Comparison of ENCODE assay signal across 11 cellular contexts in the genomic region with DNA sequence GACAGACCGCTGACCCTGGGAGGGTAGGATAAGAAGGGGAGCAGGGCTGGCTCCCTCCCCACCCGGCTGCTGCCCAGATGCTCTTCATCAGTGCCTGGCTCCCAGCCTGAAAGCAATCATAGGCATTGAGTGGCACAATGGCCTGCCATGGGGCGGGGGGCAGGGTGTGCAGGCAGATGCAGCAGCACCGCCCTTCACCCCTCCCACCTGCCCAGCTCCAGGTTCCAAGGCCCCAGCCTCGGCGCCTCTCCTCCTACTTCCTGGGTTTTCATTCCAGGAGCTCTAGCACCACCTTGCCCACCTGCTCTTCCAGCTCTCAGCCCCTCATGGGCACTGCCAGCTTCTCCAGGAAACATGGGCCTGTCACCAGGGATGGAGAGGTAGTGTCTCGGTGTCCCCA.
DNase-seq lines count a peak whose midpoint lies in the region; ATAC-seq and TF ChIP-seq lines count a peak whose summit lies in the region.
"Had no signal": no experiment of that assay in that cellular context is flagged by ENCODE, and none has a peak within 500 bp of the region (broad histone marks: within the 10 kb centered on the region; RNA-seq: fewer than 3 reads in every experiment).

No MANE protein-coding gene starts in this region.

- peaks cover 0 to 10% of the 10 kb centered on the region in 2 experiments; a peak in 2 of 4 replicates for H3K4me1 ChIP-seq in HCT116 (ENCODE audit: control insufficient read depth in 1 of 2, insufficient read depth in 2 of 2, low read length in 2 of 2)
- H3K4me1 ChIP-seq: ascending aorta had no signal

- H3K9me2 ChIP-seq in HCT116 (ENCODE audit: insufficient read depth): no peaks in the 10 kb centered on the region

- H3K27ac ChIP-seq in HCT116 (ENCODE audit: low read depth, low read length): no peak overlapping the region
- H3K27ac ChIP-seq in WERI-Rb-1: no peak overlapping the region
- H3K27ac ChIP-seq: ascending aorta, KMS-11 had no signal

- TF ChIP-seq CTCF in HCT116 (IDR thresholded peaks at IDR 0.05 in 2 of 3, conservative IDR thresholded peaks at IDR 0.05 in 1 of 3; ENCODE audit: borderline replicate concordance in 1 of 3, insufficient read depth in 1 of 3, low read depth in 2 of 3, low read length in 2 of 3): peak in 2 of 3 experiments; percentile 18 to 20; a peak in 2 of 6 replicates
- peak; percentile 53; the same call in 1 of the 2 replicates for TF ChIP-seq CTCF in WERI-Rb-1 (IDR thresholded peaks at IDR 0.05; ENCODE audit: low read depth, low read length)
- peak; percentile 4 for TF ChIP-seq CTCF in retinal pigment epithelial cell (conservative IDR thresholded peaks at IDR 0.05; ENCODE audit: low read depth, low read length)

- RAD21 ChIA-PET in HCT116 (lab: Charles Lee; ENCODE audit: low non-redundant PET in 1 of 2, low total read pairs in 2 of 2, uncharacterized antibody in 2 of 2, unreplicated experiment in 2 of 2): no interaction called here

- TF ChIP-seq POLR2A in HCT116 (IDR thresholded peaks at IDR 0.05; ENCODE audit: borderline replicate concordance, extremely low read depth, insufficient read depth, insufficient read length): no peak

- H3K79me2 ChIP-seq in HCT116 (ENCODE audit: insufficient read depth, low read length): no peaks in the 10 kb centered on the region

- H3K4me2 ChIP-seq in HCT116 (ENCODE audit: low read length): no peak overlapping the region
- H3K4me2 ChIP-seq: KMS-11 had no signal

- H2AFZ ChIP-seq in HCT116 (ENCODE audit: low read depth, low read length, poor library complexity, severe bottlenecking): no peak overlapping the region

- no peaks in the 10 kb centered on the region for H3K36me3 ChIP-seq in HCT116 (ENCODE audit: control insufficient read depth in 1 of 2, insufficient read depth in 2 of 2, low read length in 2 of 2)
- H3K36me3 ChIP-seq in WERI-Rb-1: no peaks in the 10 kb centered on the region
- H3K36me3 ChIP-seq: ascending aorta had no signal

- intact Hi-C loops in HCT116 (cut with micrococcal nuclease): no loop called here
- intact Hi-C loops in sciatic nerve (cut with DNase I): no loop called here

- H3K9ac ChIP-seq in HCT116 (ENCODE audit: low read length): no peak overlapping the region
- H3K9ac ChIP-seq: KMS-11 had no signal

- POLR2A ChIA-PET in HCT116 (lab: Charles Lee): no interaction called here

- H3K27me3 ChIP-seq in HCT116 (ENCODE audit: insufficient read depth, low read length) (no peaks in the 10 kb centered on the region), WERI-Rb-1 (ENCODE audit: insufficient read depth, low read depth, severe bottlenecking) (no peaks in the 10 kb centered on the region)
- H3K27me3 ChIP-seq: ascending aorta had no signal

- no TSS peak for BruUV-seq in HCT116 (replicated peaks; lab: Mats Ljungman, UMichigan)

- H3K4me3 ChIP-seq in HCT116 (replicated peaks in 1 of 2; ENCODE audit: low read depth in 1 of 2, low read length in 2 of 2) (no peak overlapping the region), WERI-Rb-1 (ENCODE audit: low read depth, low read length) (no peak overlapping the region), retinal pigment epithelial cell (ENCODE audit: low read length) (no peak overlapping the region)
- H3K4me3 ChIP-seq: ascending aorta had no signal

- H4K20me1 ChIP-seq in HCT116 (ENCODE audit: insufficient read depth): no peaks in the 10 kb centered on the region

- CTCF ChIA-PET in HCT116 (lab: Charles Lee): interaction anchor here (0.9 kb wide), 1 partner anchor 169 kb away, joined by 3 read pairs; no protein-coding TSS in a partner anchor

- peak; percentile 53; the same call in 1 of the 2 replicates for TF ChIP-seq RAD21 in HCT116 (IDR thresholded peaks at IDR 0.05; ENCODE audit: low read depth)

- no peaks in the 10 kb centered on the region for H3K9me3 ChIP-seq in HCT116 (ENCODE audit: control insufficient read depth in 1 of 2, insufficient read depth in 1 of 2, low read depth in 1 of 2, low read length in 2 of 2)
- no peaks in the 10 kb centered on the region for H3K9me3 ChIP-seq in WERI-Rb-1 (ENCODE audit: severe bottlenecking)
- H3K9me3 ChIP-seq: ascending aorta had no signal

- peak; percentile 73 for ATAC-seq in HCT116
- ATAC-seq in sciatic nerve: no peak
- ATAC-seq in GM18909 (IDR thresholded peaks at IDR 0.05; ENCODE audit: poor library complexity, unreplicated experiment): no peak

- DNase-seq in HCT116 (ENCODE audit: low read depth, low spot score) (no peak), NCI-H2107 (lab: John Stamatoyannopoulos, UW) (peak; percentile 63), WERI-Rb-1 (peak; percentile 66), retinal pigment epithelial cell (ENCODE audit: low read depth) (no peak), sciatic nerve (ENCODE audit: low spot score) (no peak), anterior cingulate cortex (lab: John Stamatoyannopoulos, UW) (no peak)
- DNase-seq: HCEC 1CT, mesenchymal stem cell had no signal

TF ChIP-seq in HCT116, 20 proteins besides CTCF, POLR2A, EP300 and RAD21:
- TF ChIP-seq, protein P1, sequence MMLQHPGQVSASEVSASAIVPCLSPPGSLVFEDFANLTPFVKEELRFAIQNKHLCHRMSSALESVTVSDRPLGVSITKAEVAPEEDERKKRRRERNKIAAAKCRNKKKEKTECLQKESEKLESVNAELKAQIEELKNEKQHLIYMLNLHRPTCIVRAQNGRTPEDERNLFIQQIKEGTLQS (IDR thresholded peaks at IDR 0.05): no peak
- TF ChIP-seq, protein P2, sequence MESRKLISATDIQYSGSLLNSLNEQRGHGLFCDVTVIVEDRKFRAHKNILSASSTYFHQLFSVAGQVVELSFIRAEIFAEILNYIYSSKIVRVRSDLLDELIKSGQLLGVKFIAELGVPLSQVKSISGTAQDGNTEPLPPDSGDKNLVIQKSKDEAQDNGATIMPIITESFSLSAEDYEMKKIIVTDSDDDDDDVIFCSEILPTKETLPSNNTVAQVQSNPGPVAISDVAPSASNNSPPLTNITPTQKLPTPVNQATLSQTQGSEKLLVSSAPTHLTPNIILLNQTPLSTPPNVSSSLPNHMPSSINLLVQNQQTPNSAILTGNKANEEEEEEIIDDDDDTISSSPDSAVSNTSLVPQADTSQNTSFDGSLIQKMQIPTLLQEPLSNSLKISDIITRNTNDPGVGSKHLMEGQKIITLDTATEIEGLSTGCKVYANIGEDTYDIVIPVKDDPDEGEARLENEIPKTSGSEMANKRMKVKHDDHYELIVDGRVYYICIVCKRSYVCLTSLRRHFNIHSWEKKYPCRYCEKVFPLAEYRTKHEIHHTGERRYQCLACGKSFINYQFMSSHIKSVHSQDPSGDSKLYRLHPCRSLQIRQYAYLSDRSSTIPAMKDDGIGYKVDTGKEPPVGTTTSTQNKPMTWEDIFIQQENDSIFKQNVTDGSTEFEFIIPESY (IDR thresholded peaks at IDR 0.05; ENCODE audit: extremely low read depth, insufficient replicate concordance, low read length): no peak
- TF ChIP-seq, protein P3, sequence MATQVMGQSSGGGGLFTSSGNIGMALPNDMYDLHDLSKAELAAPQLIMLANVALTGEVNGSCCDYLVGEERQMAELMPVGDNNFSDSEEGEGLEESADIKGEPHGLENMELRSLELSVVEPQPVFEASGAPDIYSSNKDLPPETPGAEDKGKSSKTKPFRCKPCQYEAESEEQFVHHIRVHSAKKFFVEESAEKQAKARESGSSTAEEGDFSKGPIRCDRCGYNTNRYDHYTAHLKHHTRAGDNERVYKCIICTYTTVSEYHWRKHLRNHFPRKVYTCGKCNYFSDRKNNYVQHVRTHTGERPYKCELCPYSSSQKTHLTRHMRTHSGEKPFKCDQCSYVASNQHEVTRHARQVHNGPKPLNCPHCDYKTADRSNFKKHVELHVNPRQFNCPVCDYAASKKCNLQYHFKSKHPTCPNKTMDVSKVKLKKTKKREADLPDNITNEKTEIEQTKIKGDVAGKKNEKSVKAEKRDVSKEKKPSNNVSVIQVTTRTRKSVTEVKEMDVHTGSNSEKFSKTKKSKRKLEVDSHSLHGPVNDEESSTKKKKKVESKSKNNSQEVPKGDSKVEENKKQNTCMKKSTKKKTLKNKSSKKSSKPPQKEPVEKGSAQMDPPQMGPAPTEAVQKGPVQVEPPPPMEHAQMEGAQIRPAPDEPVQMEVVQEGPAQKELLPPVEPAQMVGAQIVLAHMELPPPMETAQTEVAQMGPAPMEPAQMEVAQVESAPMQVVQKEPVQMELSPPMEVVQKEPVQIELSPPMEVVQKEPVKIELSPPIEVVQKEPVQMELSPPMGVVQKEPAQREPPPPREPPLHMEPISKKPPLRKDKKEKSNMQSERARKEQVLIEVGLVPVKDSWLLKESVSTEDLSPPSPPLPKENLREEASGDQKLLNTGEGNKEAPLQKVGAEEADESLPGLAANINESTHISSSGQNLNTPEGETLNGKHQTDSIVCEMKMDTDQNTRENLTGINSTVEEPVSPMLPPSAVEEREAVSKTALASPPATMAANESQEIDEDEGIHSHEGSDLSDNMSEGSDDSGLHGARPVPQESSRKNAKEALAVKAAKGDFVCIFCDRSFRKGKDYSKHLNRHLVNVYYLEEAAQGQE (IDR thresholded peaks at IDR 0.05; ENCODE audit: low read depth): no peak
- no peak for TF ChIP-seq EGR1 (IDR thresholded peaks at IDR 0.05; ENCODE audit: low read depth)
- no peak for TF ChIP-seq JUND (IDR thresholded peaks at IDR 0.05)
- TF ChIP-seq EZH2 (IDR thresholded peaks at IDR 0.05): no peak

Comparison
In these comparisons a context has a peak if more than half of its experiments do, and no peak if none do; other contexts are left out.
1. DNase-seq: peak in NCI-H2107 (single experiment) and WERI-Rb-1 (single experiment); none in HCT116 (single experiment), retinal pigment epithelial cell (single experiment), sciatic nerve (single experiment) and anterior cingulate cortex (0 of 58).
2. Peak in every context shown above with its lines, with median percentiles within 50 percentile points of each other: CTCF ChIP-seq.